ENCODE assay signal across 19 cellular contexts in genomic region chr2:52960891-52961290, GRCh38.
"Had no signal": no experiment of that assay in that cellular context is flagged by ENCODE, and none has a peak within 500 bp of the region (broad histone marks: within the 10 kb centered on the region; RNA-seq: fewer than 3 reads in every experiment).

No MANE protein-coding gene starts in this region.

- H3K27ac ChIP-seq: coronary artery, dorsolateral prefrontal cortex, esophagus muscularis mucosa, foreskin keratinocyte, gastrocnemius medialis, heart right ventricle, left lung, lower lobe of right lung had no signal

- H3K9me3 ChIP-seq: esophagus muscularis mucosa, gastrocnemius medialis, heart right ventricle, left lung, lower lobe of right lung had no signal

- H3K4me1 ChIP-seq: esophagus muscularis mucosa, foreskin keratinocyte, gastrocnemius medialis, heart right ventricle, left lung, lower lobe of right lung had no signal

- H3K4me3 ChIP-seq: coronary artery, dorsolateral prefrontal cortex, esophagus muscularis mucosa, gastrocnemius medialis, heart right ventricle, left lung, lower lobe of right lung had no signal

- ATAC-seq: foreskin keratinocyte, gastrocnemius medialis, heart right ventricle, left cardiac atrium, left lung, left ventricle myocardium superior, lower lobe of right lung had no signal

- H3K27me3 ChIP-seq: dorsolateral prefrontal cortex, esophagus muscularis mucosa, foreskin keratinocyte, gastrocnemius medialis, heart right ventricle, left lung had no signal

- H3K27me3 Mint-ChIP-seq: memory B cell had no signal

- H3K4me1 Mint-ChIP-seq: memory B cell had no signal

- H3K36me3 ChIP-seq: esophagus muscularis mucosa, gastrocnemius medialis, heart right ventricle, left lung, lower lobe of right lung had no signal

- H3K36me3 Mint-ChIP-seq: memory B cell had no signal

- H3K4me3 Mint-ChIP-seq: memory B cell had no signal

- H3K27ac Mint-ChIP-seq: memory B cell had no signal

- DNase-seq: dermis blood vessel endothelial cell; dorsolateral prefrontal cortex; effector CD4-positive, alpha-beta T cell; effector memory CD4-positive, alpha-beta T cell; foreskin keratinocyte; gastrocnemius medialis; glutamatergic neuron; head of caudate nucleus; heart right ventricle; hippocampal formation; left cardiac atrium; left lung; left ventricle myocardium superior; lower lobe of right lung; mesendoderm; midbrain had no signal
